ENCODE assay signal across 10 cellular contexts in genomic region chr3:138875754-138876664, GRCh38. TPM values are rescaled to one million over a fixed set of nuclear protein-coding genes. Genes with fewer than 3 reads are reported as not detected.
DNase-seq lines count a peak whose midpoint lies in the region; ATAC-seq and TF ChIP-seq lines count a peak whose summit lies in the region.
"Had no signal": no experiment of that assay in that cellular context is flagged by ENCODE, and none has a peak within 500 bp of the region (broad histone marks: within the 10 kb centered on the region; RNA-seq: fewer than 3 reads in every experiment).

No MANE protein-coding gene starts in this region.

- H3K9ac ChIP-seq in SK-N-SH (no peak overlapping the region), endodermal cell (ENCODE audit: extremely low read depth, low read length, poor library complexity, severe bottlenecking) (no peak overlapping the region)

- no peaks in the 10 kb centered on the region for H3K79me2 ChIP-seq in SK-N-SH (ENCODE audit: insufficient read depth)

- H3K9me3 Mint-ChIP-seq in T-helper 1 cell treated with Interleukin-12 subunit alpha and Interleukin-12 subunit beta and Interleukin-4 antibody, amounts not matched to agents 30 μg/mL and 1 μg/mL, for 36 hours: peaks cover 16% of the 10 kb centered on the region
- H3K9me3 Mint-ChIP-seq in endodermal cell: peaks cover 25% of the 10 kb centered on the region

- H3K4me2 ChIP-seq in SK-N-SH: no peak overlapping the region

- DNase-seq in SK-N-SH (no peak), endodermal cell (no peak), spleen (peak; percentile 6), anterior cingulate cortex (lab: John Stamatoyannopoulos, UW) (no peak), NCI-H524 treated with DMSO at 0.1 percent for 48 hours (lab: John Stamatoyannopoulos, UW) (no peak)
- DNase-seq: 8988T, mucosa of descending colon had no signal

- H3K27me3 ChIP-seq in SK-N-SH (ENCODE audit: insufficient read depth) (no peaks in the 10 kb centered on the region), endodermal cell (ENCODE audit: control insufficient read depth, insufficient read depth, low read length, poor library complexity, severe bottlenecking) (no peaks in the 10 kb centered on the region), spleen (replicated peaks in 1 of 7) (no peaks in the 10 kb centered on the region)

- TF ChIP-seq EP300 in SK-N-SH (IDR thresholded peaks at IDR 0.05; ENCODE audit: borderline replicate concordance in 1 of 2, low read depth in 1 of 2, low read length in 1 of 2): no peak

- peaks cover 11% of the 10 kb centered on the region for H3K4me1 Mint-ChIP-seq in T-helper 1 cell treated with Interleukin-12 subunit alpha and Interleukin-12 subunit beta and Interleukin-4 antibody, amounts not matched to agents 30 μg/mL and 1 μg/mL, for 36 hours (ENCODE audit: low read depth)
- H3K4me1 Mint-ChIP-seq in endodermal cell: peaks cover 8% of the 10 kb centered on the region

- no peaks in the 10 kb centered on the region for H3K27me3 Mint-ChIP-seq in T-helper 1 cell treated with Interleukin-12 subunit alpha and Interleukin-12 subunit beta and Interleukin-4 antibody, amounts not matched to agents 30 μg/mL and 1 μg/mL, for 36 hours (ENCODE audit: low read depth)
- H3K27me3 Mint-ChIP-seq in endodermal cell (ENCODE audit: insufficient read depth): no peaks in the 10 kb centered on the region

- TF ChIP-seq CTCF in SK-N-SH (IDR thresholded peaks at IDR 0.05) (no peak), endodermal cell (conservative IDR thresholded peaks at IDR 0.05) (no peak), spleen (IDR thresholded peaks at IDR 0.05 in 8 of 11, conservative IDR thresholded peaks at IDR 0.05 in 3 of 11) (peak in 1 of 11 experiments; percentile 22)

- H4K20me1 ChIP-seq in SK-N-SH (ENCODE audit: insufficient read depth): no peaks in the 10 kb centered on the region

- no peak overlapping the region for H3K4me3 Mint-ChIP-seq in T-helper 1 cell treated with Interleukin-12 subunit alpha and Interleukin-12 subunit beta and Interleukin-4 antibody, amounts not matched to agents 30 μg/mL and 1 μg/mL, for 36 hours
- H3K4me3 Mint-ChIP-seq in endodermal cell: no peak overlapping the region

- no peak for TF ChIP-seq RAD21 in SK-N-SH (IDR thresholded peaks at IDR 0.05; ENCODE audit: low read length)

- WGBS in SK-N-SH (ENCODE audit: low lambda C conversion rate): 75% methylated on average over 12 of the region's 12 CpGs
- WGBS in endodermal cell (ENCODE audit: insufficient coverage in 1 of 2, insufficient read length in 1 of 2), 2 experiments: 92 to 95% methylated on average over 8 to 12 of the region's 12 CpGs
- 61 to 73% (median 63%) methylated on average over 12 of the region's 12 CpGs for WGBS in spleen, 5 donors

- H3K27ac Mint-ChIP-seq in T-helper 1 cell treated with Interleukin-12 subunit alpha and Interleukin-12 subunit beta and Interleukin-4 antibody, amounts not matched to agents 30 μg/mL and 1 μg/mL, for 36 hours: peak overlapping the region; percentile 38
- H3K27ac Mint-ChIP-seq in endodermal cell: no peak overlapping the region

- H3K36me3 ChIP-seq in SK-N-SH (replicated peaks in 1 of 2; ENCODE audit: control insufficient read depth in 1 of 2, insufficient read depth in 2 of 2, low read length in 1 of 2) (no peaks in the 10 kb centered on the region), endodermal cell (ENCODE audit: control insufficient read depth, insufficient read depth, low read length) (no peaks in the 10 kb centered on the region), spleen (no peaks in the 10 kb centered on the region)

- H3K4me3 ChIP-seq in SK-N-SH (ENCODE audit: low read depth in 2 of 2, low read length in 1 of 2): no peak overlapping the region
- peak overlapping the region; percentile 69 for H3K4me3 ChIP-seq in endodermal cell (ENCODE audit: low read length)
- peak overlapping the region in 1 of 8 donors; percentile 31 for H3K4me3 ChIP-seq in spleen
- H3K4me3 ChIP-seq: mucosa of descending colon had no signal

- no peaks in the 10 kb centered on the region for H3K9me2 ChIP-seq in SK-N-SH

- ATAC-seq in SK-N-SH treated with all-trans-retinoic acid at 6 μM for 48 hours: no peak
- no peak for ATAC-seq in GM18909 (IDR thresholded peaks at IDR 0.05; ENCODE audit: poor library complexity, unreplicated experiment)
- ATAC-seq: mucosa of descending colon had no signal

- TF ChIP-seq POLR2A in spleen (IDR thresholded peaks at IDR 0.05): no peak

- peaks cover 6% of the 10 kb centered on the region for H3K36me3 Mint-ChIP-seq in T-helper 1 cell treated with Interleukin-12 subunit alpha and Interleukin-12 subunit beta and Interleukin-4 antibody, amounts not matched to agents 30 μg/mL and 1 μg/mL, for 36 hours (ENCODE audit: low read depth)
- H3K36me3 Mint-ChIP-seq in endodermal cell (ENCODE audit: low read depth): peaks cover 15% of the 10 kb centered on the region

- H3K9me3 ChIP-seq in SK-N-SH: no peaks in the 10 kb centered on the region
- peaks cover 26% of the 10 kb centered on the region for H3K9me3 ChIP-seq in endodermal cell (ENCODE audit: control insufficient read depth, low read length)
- H3K9me3 ChIP-seq in spleen: peaks cover 0 to 18% (median 3%) of the 10 kb centered on the region in 8 donors
- H3K9me3 ChIP-seq: mucosa of descending colon had no signal

- CTCF ChIA-PET in SK-N-SH (lab: Yijun Ruan, JAX): interaction anchor here (1.2 kb wide), 1 partner anchor 22 kb away, joined by 4 read pairs; no protein-coding TSS in a partner anchor

- H3K4me1 ChIP-seq in SK-N-SH (ENCODE audit: control insufficient read depth in 1 of 2, insufficient read depth in 2 of 2, low read depth in 1 of 2, low read length in 1 of 2): no peaks in the 10 kb centered on the region
- peaks cover 2% of the 10 kb centered on the region for H3K4me1 ChIP-seq in endodermal cell (ENCODE audit: control insufficient read depth, insufficient read depth, low read length)
- peaks cover 0 to 22% (median 3%) of the 10 kb centered on the region in 6 donors for H3K4me1 ChIP-seq in spleen

- H2AFZ ChIP-seq in SK-N-SH (ENCODE audit: low read depth): 0 out of 2 replicates have a peak overlapping the region, but pooled peaks have one; percentile 44

- intact Hi-C loops in spleen (cut with DNase I; ENCODE audit: low total_unique reads): no loop called here

- POLR2A ChIA-PET in SK-N-SH (lab: Yijun Ruan, JAX): no interaction called here

- H3K27ac ChIP-seq in SK-N-SH (ENCODE audit: low read depth in 2 of 2, low read length in 1 of 2): no peak overlapping the region
- H3K27ac ChIP-seq in endodermal cell (ENCODE audit: low read depth, low read length): no peak overlapping the region
- H3K27ac ChIP-seq in spleen: peak overlapping the region in 7 of 8 donors; percentile 52 to 85 (median 68)

- no peaks in the 10 kb centered on the region for H3F3A ChIP-seq in SK-N-SH (replicated peaks; ENCODE audit: insufficient read depth)

TF ChIP-seq in SK-N-SH, 30 proteins besides CTCF, POLR2A, EP300 and RAD21:
- no peak for TF ChIP-seq TAF1 (IDR thresholded peaks at IDR 0.05; ENCODE audit: borderline replicate concordance, low read depth, low read length)
- TF ChIP-seq EZH2phosphoT487 (IDR thresholded peaks at IDR 0.05; ENCODE audit: borderline replicate concordance, low read depth): no peak

TF ChIP-seq in SK-N-SH treated with all-trans-retinoic acid at 6 μM for 48 hours, 23 proteins besides CTCF, POLR2A, EP300 and RAD21 (continues in another document):
- TF ChIP-seq ZC3H10 (CRISPR knock-in tag; IDR thresholded peaks at IDR 0.05) (no peak), TOX (CRISPR knock-in tag; IDR thresholded peaks at IDR 0.05; ENCODE audit: borderline replicate concordance) (no peak), TCF4 (CRISPR knock-in tag; IDR thresholded peaks at IDR 0.05; ENCODE audit: borderline replicate concordance) (no peak), CSRNP3 (CRISPR knock-in tag; IDR thresholded peaks at IDR 0.05) (no peak), CSDC2 (CRISPR knock-in tag; IDR thresholded peaks at IDR 0.05) (no peak), ISL1 (CRISPR knock-in tag; IDR thresholded peaks at IDR 0.05) (no peak), POU6F1 (CRISPR knock-in tag; IDR thresholded peaks at IDR 0.05; ENCODE audit: borderline replicate concordance, low read depth) (no peak), ESRRG (CRISPR knock-in tag; IDR thresholded peaks at IDR 0.05) (no peak)

RNA-seq across cellular contexts. Expression of gene PIK3CB, which starts 41.3 kb away (rescaled TPM):
- 6.8 and 6.9 TPM in 2 replicates for polyA plus RNA-seq in SK-N-SH (2012; rRNA removed)
- polyA plus RNA-seq in SK-N-SH (2012; cell fraction: cytosol; rRNA removed): 9.7 and 10.6 TPM in 2 replicates
- 5.0 and 6.5 TPM in 2 replicates for polyA plus RNA-seq in SK-N-SH (2012; cell fraction: nucleus; rRNA removed)
- total RNA-seq in endodermal cell: 10 to 100 TPM; 51.4 to 53.0 TPM
- polyA plus RNA-seq in endodermal cell (2013, experiment 1 of 2): 22.5 TPM
- polyA plus RNA-seq in endodermal cell (2013, experiment 2 of 2): 23.9 TPM
- total RNA-seq in spleen: 10 to 100 TPM; 25.8 to 43.8 (median 37.9) TPM
- polyA plus RNA-seq in spleen: 1 to 10 TPM; 4.6 to 9.1 (median 5.1) TPM

Comparison
In these comparisons a context has a peak if more than half of its experiments do, and no peak if none do; other contexts are left out.
1. H3K27ac ChIP-seq: peak in spleen (7 of 8); none in SK-N-SH (0 of 2) and endodermal cell (single experiment).